In genomic region chr15:52783929-52784798, GRCh38 we compare ENCODE assay signal across 8 cellular contexts. TPM values are rescaled to one million over a fixed set of nuclear protein-coding genes. Genes with fewer than 3 reads are reported as not detected.
DNase-seq lines count a peak whose midpoint lies in the region; ATAC-seq and TF ChIP-seq lines count a peak whose summit lies in the region.

No MANE protein-coding gene starts in this region.

- H3K4me1 Mint-ChIP-seq in progenitor cell of endocrine pancreas (ENCODE audit: low read depth) = peaks cover 36% of the 10 kb centered on the region

- peaks cover 70% of the 10 kb centered on the region for H3K36me3 Mint-ChIP-seq in progenitor cell of endocrine pancreas (ENCODE audit: insufficient read depth)

- 1% methylated on average over 27 of the region's 57 CpGs for WGBS in esophagus muscularis mucosa

- TF ChIP-seq EP300 in esophagus muscularis mucosa (IDR thresholded peaks at IDR 0.05) = no peak

- peak; percentile 39 for ATAC-seq in GM18502 (IDR thresholded peaks at IDR 0.05; ENCODE audit: poor library complexity, unreplicated experiment)
- ATAC-seq in RWPE2 (ENCODE audit: low read depth) = peak; percentile 49
- no peak for ATAC-seq in GM21723 (IDR thresholded peaks at IDR 0.05; ENCODE audit: unreplicated experiment)
- no peak for ATAC-seq in GM21825 (IDR thresholded peaks at IDR 0.05; ENCODE audit: unreplicated experiment)

- H3K4me3 ChIP-seq in RWPE2 (ENCODE audit: severe bottlenecking) (no peak overlapping the region), esophagus muscularis mucosa (peak overlapping the region in 3 of 4 donors; percentile 14 to 18 (median 18))

- H3K27ac ChIP-seq in RWPE2 (ENCODE audit: poor library complexity, severe bottlenecking) (no peak overlapping the region), esophagus muscularis mucosa (replicated peaks in 1 of 4) (no peak overlapping the region)

- H3K9me3 ChIP-seq in RWPE2 (ENCODE audit: severe bottlenecking) (no peaks in the 10 kb centered on the region), esophagus muscularis mucosa (no peaks in the 10 kb centered on the region)

- TF ChIP-seq CTCF in RWPE2 (IDR thresholded peaks at IDR 0.05; ENCODE audit: poor library complexity, severe bottlenecking) (peak; percentile 83), esophagus muscularis mucosa (IDR thresholded peaks at IDR 0.05) (peak in 2 of 3 experiments; percentile 33 to 41), progenitor cell of endocrine pancreas (IDR thresholded peaks at IDR 0.05; ENCODE audit: unreplicated experiment) (peak; percentile 86)

- H3K27me3 ChIP-seq in RWPE2 (ENCODE audit: insufficient read depth, poor library complexity, severe bottlenecking) = peaks cover 97% of the 10 kb centered on the region
- peaks cover 12 to 96% (median 79%) of the 10 kb centered on the region in 4 donors for H3K27me3 ChIP-seq in esophagus muscularis mucosa

- H3K9me3 Mint-ChIP-seq in progenitor cell of endocrine pancreas (ENCODE audit: low read depth) = no peaks in the 10 kb centered on the region

- intact Hi-C loops in esophagus muscularis mucosa (cut with DNase I) = loop anchor here (10.0 kb wide), 1 partner anchor 411 kb away; no protein-coding TSS in a partner anchor

- DNase-seq in RWPE2 (ENCODE audit: low spot score) = no peak
- no peak for DNase-seq in esophagus muscularis mucosa (ENCODE audit: extremely low spot score)
- no peak for DNase-seq in progenitor cell of endocrine pancreas (ENCODE audit: low spot score, unreplicated experiment)
- no peak for DNase-seq in ACHN
- DNase-seq in EL = no peak

- TF ChIP-seq POLR2A in esophagus muscularis mucosa (IDR thresholded peaks at IDR 0.05; ENCODE audit: low read depth) = no peak

- in situ Hi-C loops in ACHN (cut with HindIII; ENCODE audit: low pct_ligation_motif_present, low pct_unique_long_range_greater_than_20kb, low sequenced_read_pairs) = no loop called here

- H3K27me3 Mint-ChIP-seq in progenitor cell of endocrine pancreas = no peaks in the 10 kb centered on the region

- H3K36me3 ChIP-seq in RWPE2 (ENCODE audit: low read depth) (no peaks in the 10 kb centered on the region), esophagus muscularis mucosa (no peaks in the 10 kb centered on the region)

- H3K4me3 Mint-ChIP-seq in progenitor cell of endocrine pancreas (ENCODE audit: low read depth) = peak overlapping the region; percentile 96

- peak overlapping the region; percentile 97 for H3K27ac Mint-ChIP-seq in progenitor cell of endocrine pancreas

- H3K4me1 ChIP-seq in RWPE2 (ENCODE audit: insufficient read depth, poor library complexity, severe bottlenecking) = no peaks in the 10 kb centered on the region
- peaks cover 42 to 76% (median 64%) of the 10 kb centered on the region in 4 donors for H3K4me1 ChIP-seq in esophagus muscularis mucosa

RNA-seq across cellular contexts. Expression of gene ONECUT1, which starts 6.0 kb away (rescaled TPM):
- total RNA-seq in esophagus muscularis mucosa (not detected), progenitor cell of endocrine pancreas (304 and 341 TPM in 2 replicates)

Comparison
In these comparisons a context has a peak if more than half of its experiments do, and no peak if none do; other contexts are left out.
1. ATAC-seq: peak in GM18502 (single experiment) and RWPE2 (single experiment); none in GM21723 (single experiment) and GM21825 (single experiment).
2. RNA of gene ONECUT1, which starts 6.0 kb away (total RNA-seq): 304 to 341 TPM in progenitor cell of endocrine pancreas; not detected in esophagus muscularis mucosa; every median in the first group is over 100 times any median in the second.
3. Peak in every context shown above with its lines, with median percentiles within 50 percentile points of each other: CTCF ChIP-seq.